ENCODE assay signal across 8 cellular contexts in the genomic region with DNA sequence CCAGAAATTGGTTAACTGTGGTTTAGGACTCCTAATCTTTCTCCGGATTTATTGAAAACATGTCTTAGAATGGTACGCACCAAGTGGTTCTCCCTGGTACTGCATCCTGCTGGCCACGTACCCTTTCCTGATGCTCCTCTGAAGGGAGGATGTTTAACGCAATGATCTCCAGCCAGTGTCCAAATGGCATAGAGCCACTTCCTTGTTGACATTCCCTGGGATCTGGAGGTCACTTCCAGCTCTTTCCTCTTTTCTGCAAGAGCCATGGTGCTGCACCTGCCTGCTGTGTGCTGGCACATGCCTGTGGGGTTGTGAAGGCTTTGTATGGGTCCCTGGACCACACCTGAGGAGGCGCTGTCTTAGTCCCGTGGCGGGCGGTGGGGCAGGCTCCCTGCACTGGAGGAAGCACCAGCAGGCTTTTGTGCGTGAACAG. TPM values are rescaled to one million over a fixed set of nuclear protein-coding genes. Genes with fewer than 3 reads are reported as not detected.
DNase-seq lines count a peak whose midpoint lies in the region; ATAC-seq and TF ChIP-seq lines count a peak whose summit lies in the region.

No MANE protein-coding gene starts in this region.

- H2AFZ ChIP-seq in GM23338 (no peak overlapping the region), SU-DHL-6 (ENCODE audit: low read depth, low read length, severe bottlenecking) (no peak overlapping the region)

- no peaks in the 10 kb centered on the region; the same call in 2 of the 3 replicates for H3K36me3 Mint-ChIP-seq in GM23338 (ENCODE audit: low read depth)

- H3K4me3 ChIP-seq in GM23338 (no peak overlapping the region), SU-DHL-6 (ENCODE audit: insufficient read depth, low read length, poor library complexity, severe bottlenecking) (no peak overlapping the region), kidney epithelial cell (ENCODE audit: low read depth, low read length) (no peak overlapping the region)

- peak overlapping the region; percentile 13; the same call in 1 of the 2 replicates for H3K27ac Mint-ChIP-seq in GM23338

- TF ChIP-seq CTCF in GM23338 (conservative IDR thresholded peaks at IDR 0.05; ENCODE audit: low read depth in 2 of 2) (peak; percentile 51 to 73), SU-DHL-6 (IDR thresholded peaks at IDR 0.05; ENCODE audit: insufficient read depth, low read length, poor library complexity, severe bottlenecking) (no peak), kidney epithelial cell (IDR thresholded peaks at IDR 0.05; ENCODE audit: insufficient read depth, low read length, poor library complexity, severe bottlenecking) (peak; percentile 58)

- no peaks in the 10 kb centered on the region; the same call in 1 of the 2 replicates for H3K9me2 ChIP-seq in GM23338 (ENCODE audit: insufficient read depth)
- no peaks in the 10 kb centered on the region for H3K9me2 ChIP-seq in SU-DHL-6 (replicated peaks; ENCODE audit: insufficient read depth, low read length)

- peak; percentile 53 for DNase-seq in ACHN
- DNase-seq in GM23338 (ENCODE audit: low spot score), result peak; percentile 74
- no peak for DNase-seq in kidney epithelial cell (ENCODE audit: low read depth)
- DNase-seq in SW480 (ENCODE audit: low spot score), result no peak
- DNase-seq in globus pallidus (ENCODE audit: low spot score), result no peak
- no peak for DNase-seq in activated T-cell treated with anti-CD3 and anti-CD28 coated beads, Interleukin-2, amount 50 U/mL, for 48 hours

- no peaks in the 10 kb centered on the region; the same call in 1 of the 2 replicates for H4K20me1 ChIP-seq in GM23338 (replicated peaks; ENCODE audit: insufficient read depth)
- no peaks in the 10 kb centered on the region for H4K20me1 ChIP-seq in SU-DHL-6 (ENCODE audit: low read depth, low read length)

- in situ Hi-C loops in ACHN (cut with HindIII; ENCODE audit: low pct_ligation_motif_present, low pct_unique_long_range_greater_than_20kb, low sequenced_read_pairs), result no loop called here

- H3K27ac ChIP-seq in GM23338 (ENCODE audit: low read depth), result no peak overlapping the region
- H3K27ac ChIP-seq in SU-DHL-6 (ENCODE audit: low read depth, low read length), result peak overlapping the region; percentile 34; the same call in 1 of the 2 replicates

- H3K4me3 Mint-ChIP-seq in GM23338, result no peak overlapping the region

- H3K27me3 Mint-ChIP-seq in GM23338 (ENCODE audit: insufficient read depth, low read depth, poor library complexity), result peaks cover 7% of the 10 kb centered on the region

- H3K9ac ChIP-seq in SU-DHL-6 (ENCODE audit: low read length), result no peak overlapping the region

- no peaks in the 10 kb centered on the region for H3K27me3 ChIP-seq in GM23338 (ENCODE audit: insufficient read depth)
- no peaks in the 10 kb centered on the region for H3K27me3 ChIP-seq in SU-DHL-6 (ENCODE audit: low read length)
- no peaks in the 10 kb centered on the region for H3K27me3 ChIP-seq in kidney epithelial cell (ENCODE audit: control insufficient read depth, insufficient read depth, low read length)

- peaks cover 9% of the 10 kb centered on the region; the same call in 1 of the 2 replicates for H3K4me1 ChIP-seq in GM23338 (ENCODE audit: insufficient read depth)

- H3K4me1 Mint-ChIP-seq in GM23338, result peaks cover 43% of the 10 kb centered on the region

- H3K4me2 ChIP-seq in GM23338 (no peak overlapping the region), SU-DHL-6 (ENCODE audit: low read depth, low read length, poor library complexity, severe bottlenecking) (no peak overlapping the region)

- H3K79me2 ChIP-seq in GM23338 (replicated peaks; ENCODE audit: insufficient read depth) (peaks cover 78% of the 10 kb centered on the region), SU-DHL-6 (ENCODE audit: insufficient read depth, low read length) (no peaks in the 10 kb centered on the region)

- ATAC-seq in GM23338 (peak; percentile 83), GM19351 (IDR thresholded peaks at IDR 0.05; ENCODE audit: unreplicated experiment) (no peak)

- H3F3A ChIP-seq in GM23338 (replicated peaks; ENCODE audit: low read depth), result no peaks in the 10 kb centered on the region
- H3F3A ChIP-seq in SU-DHL-6 (ENCODE audit: insufficient read depth), result peaks cover 14% of the 10 kb centered on the region

- H3K36me3 ChIP-seq in GM23338 (ENCODE audit: insufficient read depth) (no peaks in the 10 kb centered on the region), SU-DHL-6 (ENCODE audit: low read length) (no peaks in the 10 kb centered on the region), kidney epithelial cell (ENCODE audit: control insufficient read depth, insufficient read depth, low read length) (no peaks in the 10 kb centered on the region)

- no peaks in the 10 kb centered on the region for H3K9me3 Mint-ChIP-seq in GM23338

- no peaks in the 10 kb centered on the region for H3K9me3 ChIP-seq in SU-DHL-6 (ENCODE audit: insufficient read depth, low read length)

TF ChIP-seq in GM23338, 12 proteins besides CTCF, POLR2A, EP300 and RAD21 (continues in another document):
- TF ChIP-seq, protein P1, sequence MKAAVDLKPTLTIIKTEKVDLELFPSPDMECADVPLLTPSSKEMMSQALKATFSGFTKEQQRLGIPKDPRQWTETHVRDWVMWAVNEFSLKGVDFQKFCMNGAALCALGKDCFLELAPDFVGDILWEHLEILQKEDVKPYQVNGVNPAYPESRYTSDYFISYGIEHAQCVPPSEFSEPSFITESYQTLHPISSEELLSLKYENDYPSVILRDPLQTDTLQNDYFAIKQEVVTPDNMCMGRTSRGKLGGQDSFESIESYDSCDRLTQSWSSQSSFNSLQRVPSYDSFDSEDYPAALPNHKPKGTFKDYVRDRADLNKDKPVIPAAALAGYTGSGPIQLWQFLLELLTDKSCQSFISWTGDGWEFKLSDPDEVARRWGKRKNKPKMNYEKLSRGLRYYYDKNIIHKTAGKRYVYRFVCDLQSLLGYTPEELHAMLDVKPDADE (IDR thresholded peaks at IDR 0.05), result no peak
- TF ChIP-seq ZNF114 (CRISPR knock-in tag; IDR thresholded peaks at IDR 0.05), result no peak
- TF ChIP-seq POLR2AphosphoS5 (IDR thresholded peaks at IDR 0.05; ENCODE audit: low read depth), result no peak
- TF ChIP-seq, protein P2, sequence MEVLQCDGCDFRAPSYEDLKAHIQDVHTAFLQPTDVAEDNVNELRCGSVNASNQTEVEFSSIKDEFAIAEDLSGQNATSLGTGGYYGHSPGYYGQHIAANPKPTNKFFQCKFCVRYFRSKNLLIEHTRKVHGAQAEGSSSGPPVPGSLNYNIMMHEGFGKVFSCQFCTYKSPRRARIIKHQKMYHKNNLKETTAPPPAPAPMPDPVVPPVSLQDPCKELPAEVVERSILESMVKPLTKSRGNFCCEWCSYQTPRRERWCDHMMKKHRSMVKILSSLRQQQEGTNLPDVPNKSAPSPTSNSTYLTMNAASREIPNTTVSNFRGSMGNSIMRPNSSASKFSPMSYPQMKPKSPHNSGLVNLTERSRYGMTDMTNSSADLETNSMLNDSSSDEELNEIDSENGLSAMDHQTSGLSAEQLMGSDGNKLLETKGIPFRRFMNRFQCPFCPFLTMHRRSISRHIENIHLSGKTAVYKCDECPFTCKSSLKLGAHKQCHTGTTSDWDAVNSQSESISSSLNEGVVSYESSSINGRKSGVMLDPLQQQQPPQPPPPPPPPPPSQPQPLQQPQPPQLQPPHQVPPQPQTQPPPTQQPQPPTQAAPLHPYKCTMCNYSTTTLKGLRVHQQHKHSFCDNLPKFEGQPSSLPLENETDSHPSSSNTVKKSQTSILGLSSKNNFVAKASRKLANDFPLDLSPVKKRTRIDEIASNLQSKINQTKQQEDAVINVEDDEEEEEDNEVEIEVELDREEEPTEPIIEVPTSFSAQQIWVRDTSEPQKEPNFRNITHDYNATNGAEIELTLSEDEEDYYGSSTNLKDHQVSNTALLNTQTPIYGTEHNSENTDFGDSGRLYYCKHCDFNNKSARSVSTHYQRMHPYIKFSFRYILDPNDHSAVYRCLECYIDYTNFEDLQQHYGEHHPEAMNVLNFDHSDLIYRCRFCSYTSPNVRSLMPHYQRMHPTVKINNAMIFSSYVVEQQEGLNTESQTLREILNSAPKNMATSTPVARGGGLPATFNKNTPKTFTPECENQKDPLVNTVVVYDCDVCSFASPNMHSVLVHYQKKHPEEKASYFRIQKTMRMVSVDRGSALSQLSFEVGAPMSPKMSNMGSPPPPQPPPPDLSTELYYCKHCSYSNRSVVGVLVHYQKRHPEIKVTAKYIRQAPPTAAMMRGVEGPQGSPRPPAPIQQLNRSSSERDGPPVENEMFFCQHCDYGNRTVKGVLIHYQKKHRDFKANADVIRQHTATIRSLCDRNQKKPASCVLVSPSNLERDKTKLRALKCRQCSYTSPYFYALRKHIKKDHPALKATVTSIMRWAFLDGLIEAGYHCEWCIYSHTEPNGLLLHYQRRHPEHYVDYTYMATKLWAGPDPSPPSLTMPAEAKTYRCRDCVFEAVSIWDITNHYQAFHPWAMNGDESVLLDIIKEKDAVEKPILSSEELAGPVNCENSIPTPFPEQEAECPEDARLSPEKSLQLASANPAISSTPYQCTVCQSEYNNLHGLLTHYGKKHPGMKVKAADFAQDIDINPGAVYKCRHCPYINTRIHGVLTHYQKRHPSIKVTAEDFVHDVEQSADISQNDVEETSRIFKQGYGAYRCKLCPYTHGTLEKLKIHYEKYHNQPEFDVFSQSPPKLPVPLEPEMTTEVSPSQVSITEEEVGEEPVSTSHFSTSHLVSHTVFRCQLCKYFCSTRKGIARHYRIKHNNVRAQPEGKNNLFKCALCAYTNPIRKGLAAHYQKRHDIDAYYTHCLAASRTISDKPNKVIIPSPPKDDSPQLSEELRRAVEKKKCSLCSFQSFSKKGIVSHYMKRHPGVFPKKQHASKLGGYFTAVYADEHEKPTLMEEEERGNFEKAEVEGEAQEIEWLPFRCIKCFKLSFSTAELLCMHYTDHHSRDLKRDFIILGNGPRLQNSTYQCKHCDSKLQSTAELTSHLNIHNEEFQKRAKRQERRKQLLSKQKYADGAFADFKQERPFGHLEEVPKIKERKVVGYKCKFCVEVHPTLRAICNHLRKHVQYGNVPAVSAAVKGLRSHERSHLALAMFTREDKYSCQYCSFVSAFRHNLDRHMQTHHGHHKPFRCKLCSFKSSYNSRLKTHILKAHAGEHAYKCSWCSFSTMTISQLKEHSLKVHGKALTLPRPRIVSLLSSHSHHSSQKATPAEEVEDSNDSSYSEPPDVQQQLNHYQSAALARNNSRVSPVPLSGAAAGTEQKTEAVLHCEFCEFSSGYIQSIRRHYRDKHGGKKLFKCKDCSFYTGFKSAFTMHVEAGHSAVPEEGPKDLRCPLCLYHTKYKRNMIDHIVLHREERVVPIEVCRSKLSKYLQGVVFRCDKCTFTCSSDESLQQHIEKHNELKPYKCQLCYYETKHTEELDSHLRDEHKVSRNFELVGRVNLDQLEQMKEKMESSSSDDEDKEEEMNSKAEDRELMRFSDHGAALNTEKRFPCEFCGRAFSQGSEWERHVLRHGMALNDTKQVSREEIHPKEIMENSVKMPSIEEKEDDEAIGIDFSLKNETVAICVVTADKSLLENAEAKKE (CRISPR knock-in tag; IDR thresholded peaks at IDR 0.05), result no peak

RNA-seq across cellular contexts. Expression of a gene that starts 53.9 kb away (rescaled TPM):
- total RNA-seq in GM23338 (2014; rRNA removed; shearing (Covaris generic)), result 37.2 and 48.3 TPM in 2 replicates
- polyA plus RNA-seq in GM23338 (2016; fragmentation: Nextera tagmentation; extraction: Ambion mirVana), result 17.8 and 19.2 TPM in 2 replicates
- total RNA-seq in kidney epithelial cell, result 57.0 and 60.7 TPM in 2 replicates

Comparison
In these comparisons a context has a peak if more than half of its experiments do, and no peak if none do; other contexts are left out.
1. DNase-seq: peak in ACHN (single experiment) and GM23338 (single experiment); none in kidney epithelial cell (single experiment), SW480 (single experiment), globus pallidus (single experiment) and activated T-cell treated with anti-CD3 and anti-CD28 coated beads, Interleukin-2, amount 50 U/mL, for 48 hours (0 of 2).